In genomic region chr2:47088371-47089082, GRCh38 we compare ENCODE assay signal across 12 cellular contexts.
DNase-seq lines count a peak whose midpoint lies in the region; ATAC-seq and TF ChIP-seq lines count a peak whose summit lies in the region.
"Had no signal": no experiment of that assay in that cellular context is flagged by ENCODE, and none has a peak within 500 bp of the region (broad histone marks: within the 10 kb centered on the region; RNA-seq: fewer than 3 reads in every experiment).

No MANE protein-coding gene starts in this region.

- H3K4me3 Mint-ChIP-seq in activated naive CD8-positive, alpha-beta T cell treated with anti-CD3 and anti-CD28 coated beads, Interleukin-2, amount 50 U/mL, for 24 hours, result no peak overlapping the region
- H3K4me3 Mint-ChIP-seq: activated B cell treated with CpG ODN at 0.5 μM for 24 hours; central memory CD8-positive, alpha-beta T cell had no signal

- TF ChIP-seq CTCF in brain microvascular endothelial cell (IDR thresholded peaks at IDR 0.05; ENCODE audit: low read depth, low read length, missing control alignments) (peak; percentile 58), kidney epithelial cell (IDR thresholded peaks at IDR 0.05; ENCODE audit: insufficient read depth, low read length, poor library complexity, severe bottlenecking) (peak; percentile 16)

- no peaks in the 10 kb centered on the region for H3K27me3 Mint-ChIP-seq in activated naive CD8-positive, alpha-beta T cell treated with anti-CD3 and anti-CD28 coated beads, Interleukin-2, amount 50 U/mL, for 24 hours
- H3K27me3 Mint-ChIP-seq: activated B cell treated with CpG ODN at 0.5 μM for 24 hours; central memory CD8-positive, alpha-beta T cell had no signal

- no peaks in the 10 kb centered on the region for H3K36me3 Mint-ChIP-seq in activated naive CD8-positive, alpha-beta T cell treated with anti-CD3 and anti-CD28 coated beads, Interleukin-2, amount 50 U/mL, for 24 hours (ENCODE audit: low read depth)

- H3K27ac Mint-ChIP-seq in activated naive CD8-positive, alpha-beta T cell treated with anti-CD3 and anti-CD28 coated beads, Interleukin-2, amount 50 U/mL, for 24 hours, result no peak overlapping the region
- H3K27ac Mint-ChIP-seq: activated B cell treated with CpG ODN at 0.5 μM for 24 hours had no signal

- H3K4me1 Mint-ChIP-seq in activated naive CD8-positive, alpha-beta T cell treated with anti-CD3 and anti-CD28 coated beads, Interleukin-2, amount 50 U/mL, for 24 hours, result peaks cover 10% of the 10 kb centered on the region
- H3K4me1 Mint-ChIP-seq: central memory CD8-positive, alpha-beta T cell had no signal

- ATAC-seq in aorta (ENCODE audit: low FRiP score), result peak; percentile 20
- ATAC-seq in activated naive CD8-positive, alpha-beta T cell treated with anti-CD3 and anti-CD28 coated beads, Interleukin-2, amount 50 U/mL, for 24 hours, result no peak

- in situ Hi-C loops in brain microvascular endothelial cell (cut with HindIII; ENCODE audit: low pct_ligation_motif_present, low sequenced_read_pairs), result no loop called here
- in situ Hi-C loops in ACHN (cut with HindIII; ENCODE audit: low pct_ligation_motif_present, low pct_unique_long_range_greater_than_20kb, low sequenced_read_pairs), result no loop called here

- DNase-seq in activated CD8-positive, alpha-beta memory T cell treated with anti-CD3 and anti-CD28 coated beads for 24 hours, result peak; percentile 26
- no peak for DNase-seq in activated CD8-positive, alpha-beta memory T cell treated with anti-CD3 and anti-CD28 coated beads, Interleukin-2, amount 50 U/mL, for 48 hours
- DNase-seq in brain microvascular endothelial cell (peak; percentile 69), kidney epithelial cell (ENCODE audit: low read depth) (no peak), aorta (no peak), ACHN (no peak), CD1c-positive myeloid dendritic cell (ENCODE audit: extremely low spot score) (no peak)
- no peak for DNase-seq in activated naive CD8-positive, alpha-beta T cell treated with anti-CD3 and anti-CD28 coated beads, Interleukin-2, amount 50 U/mL, for 24 hours
- DNase-seq: activated B cell treated with CpG ODN at 0.5 μM for 24 hours, AML-193, NCI-H187 treated with DMSO at 0.1 percent for 48 hours had no signal

- H3K4me3 ChIP-seq in brain microvascular endothelial cell (ENCODE audit: low read depth, low read length) (no peak overlapping the region), kidney epithelial cell (ENCODE audit: low read depth, low read length) (no peak overlapping the region), aorta (ENCODE audit: low read length in 2 of 2) (no peak overlapping the region)

- H3K9me3 Mint-ChIP-seq in activated naive CD8-positive, alpha-beta T cell treated with anti-CD3 and anti-CD28 coated beads, Interleukin-2, amount 50 U/mL, for 24 hours, result no peaks in the 10 kb centered on the region
- H3K9me3 Mint-ChIP-seq: activated B cell treated with CpG ODN at 0.5 μM for 24 hours; central memory CD8-positive, alpha-beta T cell had no signal

- H3K27me3 ChIP-seq in brain microvascular endothelial cell (replicated peaks), result no peaks in the 10 kb centered on the region
- H3K27me3 ChIP-seq in kidney epithelial cell (ENCODE audit: control insufficient read depth, insufficient read depth, low read length), result no peaks in the 10 kb centered on the region
- no peaks in the 10 kb centered on the region for H3K27me3 ChIP-seq in aorta (ENCODE audit: control insufficient read depth in 1 of 2, insufficient read depth in 2 of 2, low read length in 1 of 2)

- peak overlapping the region; percentile 74 for H3K27ac ChIP-seq in brain microvascular endothelial cell
- no peak overlapping the region for H3K27ac ChIP-seq in aorta (ENCODE audit: low read depth in 1 of 2, low read length in 2 of 2)

- H3K9me3 ChIP-seq in aorta (ENCODE audit: control insufficient read depth, low read length), result no peaks in the 10 kb centered on the region

- WGBS in aorta, 2 donors, result 56% methylated on average over 5 of the region's 5 CpGs

- peaks cover 0 to 2% of the 10 kb centered on the region in 2 donors for H3K4me1 ChIP-seq in aorta (ENCODE audit: control insufficient read depth in 1 of 2, insufficient read depth in 2 of 2, low read length in 2 of 2)

- intact Hi-C loops in aorta (cut with DNase I), result no loop called here

- no peaks in the 10 kb centered on the region for H3K36me3 ChIP-seq in brain microvascular endothelial cell (replicated peaks)
- no peaks in the 10 kb centered on the region for H3K36me3 ChIP-seq in kidney epithelial cell (ENCODE audit: control insufficient read depth, insufficient read depth, low read length)
- no peaks in the 10 kb centered on the region for H3K36me3 ChIP-seq in aorta (ENCODE audit: control insufficient read depth in 1 of 2, insufficient read depth in 2 of 2, low read length in 1 of 2)

Comparison
In these comparisons a context has a peak if more than half of its experiments do, and no peak if none do; other contexts are left out.
1. DNase-seq: peak in activated CD8-positive, alpha-beta memory T cell treated with anti-CD3 and anti-CD28 coated beads for 24 hours (single experiment) and brain microvascular endothelial cell (single experiment); none in activated CD8-positive, alpha-beta memory T cell treated with anti-CD3 and anti-CD28 coated beads, Interleukin-2, amount 50 U/mL, for 48 hours (single experiment), kidney epithelial cell (single experiment), aorta (0 of 2), ACHN (single experiment), CD1c-positive myeloid dendritic cell (single experiment) and activated naive CD8-positive, alpha-beta T cell treated with anti-CD3 and anti-CD28 coated beads, Interleukin-2, amount 50 U/mL, for 24 hours (single experiment).